ENCODE assay signal across 8 cellular contexts in genomic region chr11:65111537-65112225, GRCh38. TPM values are rescaled to one million over a fixed set of nuclear protein-coding genes. Genes with fewer than 3 reads are reported as not detected.
DNase-seq lines count a peak whose midpoint lies in the region; ATAC-seq and TF ChIP-seq lines count a peak whose summit lies in the region.

Gene TM7SF2, plus strand, starts transcription at chr11:65111872. Its CDS starts 144 bp downstream, at chr11:65112016.

- H3K4me1 ChIP-seq in MM.1S (ENCODE audit: low read length) = peaks cover 27% of the 10 kb centered on the region

- H4K20me1 ChIP-seq in MM.1S (ENCODE audit: insufficient read depth, low read length) = no peaks in the 10 kb centered on the region

- H3F3A ChIP-seq in MM.1S (ENCODE audit: insufficient read depth, low read length) = peaks cover 15% of the 10 kb centered on the region

- H3K36me3 ChIP-seq in MM.1S (replicated peaks; ENCODE audit: insufficient read depth, low read length) = no peaks in the 10 kb centered on the region

- peaks cover 5% of the 10 kb centered on the region for H3K36me3 Mint-ChIP-seq in nephron progenitor cell (ENCODE audit: low read depth)
- H3K36me3 Mint-ChIP-seq in stimulated activated naive CD8-positive, alpha-beta T cell treated with anti-CD3 and anti-CD28 coated beads, Interleukin-15, Interleukin-2, amounts not matched to agents 100 ng/mL and 50 ng/mL, for 24 hours (ENCODE audit: low read depth) = peaks cover 17% of the 10 kb centered on the region

- H3K9me3 ChIP-seq in MM.1S (replicated peaks; ENCODE audit: insufficient read depth, low read length) = no peaks in the 10 kb centered on the region

- H3K9ac ChIP-seq in MM.1S (ENCODE audit: low read length) = peak within 1 kb of the TSS; percentile 57; the same call in 1 of the 2 replicates

- peak within 1 kb of the TSS; percentile 85 for H3K4me2 ChIP-seq in MM.1S (ENCODE audit: low read depth, low read length)

- H3K9me3 Mint-ChIP-seq in nephron progenitor cell = no peaks in the 10 kb centered on the region
- no peaks in the 10 kb centered on the region for H3K9me3 Mint-ChIP-seq in stimulated activated naive CD8-positive, alpha-beta T cell treated with anti-CD3 and anti-CD28 coated beads, Interleukin-15, Interleukin-2, amounts not matched to agents 100 ng/mL and 50 ng/mL, for 24 hours

- DNase-seq in DMS114 treated with DMSO at 0.1 percent for 48 hours (lab: John Stamatoyannopoulos, UW; ENCODE audit: unreplicated experiment) (peak; percentile 84), MM.1S (peak; percentile 98), SHP77 treated with DMSO at 0.1 percent for 48 hours (lab: John Stamatoyannopoulos, UW) (peak; percentile 89), activated gamma-delta T cell (lab: John Stamatoyannopoulos, UW) (peak; percentile 82), fibroblast of the aortic adventitia (ENCODE audit: low read depth) (peak; percentile 81), nephron progenitor cell (peak; percentile 97)

- peak within 1 kb of the TSS; percentile 54 for H2AFZ ChIP-seq in MM.1S (ENCODE audit: low read length)

- H3K9me2 ChIP-seq in MM.1S (replicated peaks; ENCODE audit: insufficient read depth, low read length) = no peaks in the 10 kb centered on the region

- peak within 1 kb of the TSS; percentile 27; the same call in 1 of the 2 replicates for H3K27ac ChIP-seq in MM.1S (ENCODE audit: low read length)

- peak within 1 kb of the TSS; percentile 97 for H3K27ac Mint-ChIP-seq in nephron progenitor cell
- H3K27ac Mint-ChIP-seq in stimulated activated naive CD8-positive, alpha-beta T cell treated with anti-CD3 and anti-CD28 coated beads, Interleukin-15, Interleukin-2, amounts not matched to agents 100 ng/mL and 50 ng/mL, for 24 hours = peak within 1 kb of the TSS; percentile 83

- peaks cover 4% of the 10 kb centered on the region for H3K27me3 Mint-ChIP-seq in nephron progenitor cell (ENCODE audit: low read depth, poor library complexity)
- no peaks in the 10 kb centered on the region for H3K27me3 Mint-ChIP-seq in stimulated activated naive CD8-positive, alpha-beta T cell treated with anti-CD3 and anti-CD28 coated beads, Interleukin-15, Interleukin-2, amounts not matched to agents 100 ng/mL and 50 ng/mL, for 24 hours

- peak; percentile 57 for ATAC-seq in GM21723 (IDR thresholded peaks at IDR 0.05; ENCODE audit: unreplicated experiment)

- H3K4me3 Mint-ChIP-seq in nephron progenitor cell = peak within 1 kb of the TSS; percentile 97
- peak within 1 kb of the TSS; percentile 84 for H3K4me3 Mint-ChIP-seq in stimulated activated naive CD8-positive, alpha-beta T cell treated with anti-CD3 and anti-CD28 coated beads, Interleukin-15, Interleukin-2, amounts not matched to agents 100 ng/mL and 50 ng/mL, for 24 hours

- peak within 1 kb of the TSS; percentile 57 for H3K4me3 ChIP-seq in MM.1S (ENCODE audit: low read length)
- peak within 1 kb of the TSS; percentile 66 for H3K4me3 ChIP-seq in fibroblast of the aortic adventitia (ENCODE audit: low read depth, low read length)

- H3K79me2 ChIP-seq in MM.1S (ENCODE audit: low read length) = peaks cover 21% of the 10 kb centered on the region

- peaks cover 41% of the 10 kb centered on the region for H3K4me1 Mint-ChIP-seq in nephron progenitor cell
- H3K4me1 Mint-ChIP-seq in stimulated activated naive CD8-positive, alpha-beta T cell treated with anti-CD3 and anti-CD28 coated beads, Interleukin-15, Interleukin-2, amounts not matched to agents 100 ng/mL and 50 ng/mL, for 24 hours (ENCODE audit: low read depth) = peaks cover 53% of the 10 kb centered on the region

- no peaks in the 10 kb centered on the region for H3K27me3 ChIP-seq in MM.1S (replicated peaks; ENCODE audit: insufficient read depth, low read length)

- no peak for TF ChIP-seq CTCF in MM.1S (IDR thresholded peaks at IDR 0.05; ENCODE audit: low read length)
- TF ChIP-seq CTCF in fibroblast of the aortic adventitia (IDR thresholded peaks at IDR 0.05; ENCODE audit: insufficient read depth, low read length) = no peak
- TF ChIP-seq CTCF in nephron progenitor cell (IDR thresholded peaks at IDR 0.05) = no peak

RNA-seq across cellular contexts. Expression of gene TM7SF2, which starts in this region (rescaled TPM):
- 9.2 and 10.0 TPM in 2 replicates for total RNA-seq in fibroblast of the aortic adventitia (ENCODE audit: low replicate concordance)

Comparison
In these comparisons a context has a peak if more than half of its experiments do, and no peak if none do; other contexts are left out.
1. Peak in every context shown above with its lines: DNase-seq, ATAC-seq, H3K4me3 ChIP-seq and H3K27ac ChIP-seq.